Comparison of ENCODE assay signal across 8 cellular contexts in the genomic region with DNA sequence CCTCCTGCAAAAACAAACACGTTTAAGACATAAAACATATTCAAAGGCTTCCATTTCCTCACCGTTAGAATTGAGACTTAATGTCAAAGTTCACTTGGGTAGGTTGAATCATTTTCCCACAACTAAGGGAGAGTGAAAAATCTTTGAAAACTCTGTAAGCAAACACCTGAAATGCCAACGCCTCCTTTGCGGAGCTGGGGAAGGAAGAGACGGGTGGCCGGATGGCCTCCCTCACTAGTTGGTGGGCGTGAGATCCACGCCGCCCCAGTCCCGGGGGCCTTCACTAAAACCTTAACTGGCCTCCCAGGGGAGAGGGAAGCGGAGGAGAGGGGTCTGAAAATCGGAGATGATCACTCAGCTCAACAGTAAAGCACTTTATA. TPM values are rescaled to one million over a fixed set of nuclear protein-coding genes. Genes with fewer than 3 reads are reported as not detected.
A peak's percentile ranks its signal among the peaks of the same experiment; 100 is the strongest.
DNase-seq lines count a peak whose midpoint lies in the region; ATAC-seq and TF ChIP-seq lines count a peak whose summit lies in the region.

No MANE protein-coding gene starts in this region.

- peaks cover 59% of the 10 kb centered on the region for H3K4me1 Mint-ChIP-seq in activated naive CD8-positive, alpha-beta T cell treated with anti-CD3 and anti-CD28 coated beads, Interleukin-2, amount 50 U/mL, for 24 hours
- peaks cover 27 to 28% of the 10 kb centered on the region in 2 donors for H3K4me1 Mint-ChIP-seq in immature natural killer cell

- in situ Hi-C loops in Panc1 (cut with HindIII; ENCODE audit: low pct_unique_long_range_greater_than_20kb, low sequenced_read_pairs): no loop called here

- no peak for TF ChIP-seq CTCF in cardiac muscle cell (IDR thresholded peaks at IDR 0.05; ENCODE audit: low read depth, low read length)
- no peak for TF ChIP-seq CTCF in Panc1 (IDR thresholded peaks at IDR 0.05)

- CTCF ChIA-PET in Panc1 (lab: Charles Lee): no interaction called here

- ATAC-seq in Panc1 (peak; percentile 29), HG02852 (IDR thresholded peaks at IDR 0.05; ENCODE audit: unreplicated experiment) (no peak)
- peak; percentile 30 for ATAC-seq in activated naive CD8-positive, alpha-beta T cell treated with anti-CD3 and anti-CD28 coated beads, Interleukin-2, amount 50 U/mL, for 24 hours

- H3K27ac Mint-ChIP-seq in activated naive CD8-positive, alpha-beta T cell treated with anti-CD3 and anti-CD28 coated beads, Interleukin-2, amount 50 U/mL, for 24 hours: peak overlapping the region; percentile 96
- peak overlapping the region; percentile 86 to 99 (median 97) for H3K27ac Mint-ChIP-seq in immature natural killer cell

- H3K9me3 Mint-ChIP-seq in activated naive CD8-positive, alpha-beta T cell treated with anti-CD3 and anti-CD28 coated beads, Interleukin-2, amount 50 U/mL, for 24 hours: no peaks in the 10 kb centered on the region
- H3K9me3 Mint-ChIP-seq in immature natural killer cell: no peaks in the 10 kb centered on the region

- H3K36me3 ChIP-seq in cardiac muscle cell: no peaks in the 10 kb centered on the region
- H3K36me3 ChIP-seq in Panc1 (ENCODE audit: control insufficient read depth, insufficient read depth, low read length): peaks cover 3% of the 10 kb centered on the region; the same call in 1 of the 2 replicates

- POLR2A ChIA-PET in Panc1 (lab: Charles Lee): interaction anchor here (0.6 kb wide), 1 partner anchor 16 kb away, joined by 3 read pairs; no protein-coding TSS in a partner anchor

- DNase-seq in cardiac muscle cell (ENCODE audit: low read depth in 1 of 2, low spot score in 1 of 2): peak in 1 of 2 donors; percentile 14
- no peak for DNase-seq in cardiac septum (ENCODE audit: low spot score)
- no peak for DNase-seq in Panc1 (ENCODE audit: low read depth, low spot score)
- peak; percentile 61 for DNase-seq in activated naive CD8-positive, alpha-beta T cell treated with anti-CD3 and anti-CD28 coated beads, Interleukin-2, amount 50 U/mL, for 24 hours
- peak in 2 of 3 donors; percentile 23 to 26 for DNase-seq in immature natural killer cell
- DNase-seq in stimulated activated CD4-positive, alpha-beta T cell treated with anti-CD3 and anti-CD28 coated beads, Interleukin-1b, Interleukin-23, amount 100 ng/mL, for 48 hours: peak; percentile 35
- no peak for DNase-seq in NCI-H2107 (lab: John Stamatoyannopoulos, UW)

- H3K27me3 Mint-ChIP-seq in activated naive CD8-positive, alpha-beta T cell treated with anti-CD3 and anti-CD28 coated beads, Interleukin-2, amount 50 U/mL, for 24 hours: no peaks in the 10 kb centered on the region
- H3K27me3 Mint-ChIP-seq in immature natural killer cell (ENCODE audit: low read depth in 3 of 3): peaks cover 3 to 4% (median 3%) of the 10 kb centered on the region in 3 donors

- BruUV-seq in Panc1 (replicated peaks; lab: Mats Ljungman, UMichigan): TSS peak; percentile 75

- peaks cover 21% of the 10 kb centered on the region for H3K36me3 Mint-ChIP-seq in activated naive CD8-positive, alpha-beta T cell treated with anti-CD3 and anti-CD28 coated beads, Interleukin-2, amount 50 U/mL, for 24 hours (ENCODE audit: low read depth)
- H3K36me3 Mint-ChIP-seq in immature natural killer cell: no peaks in the 10 kb centered on the region

- H3K27me3 ChIP-seq in cardiac muscle cell: no peaks in the 10 kb centered on the region
- no peaks in the 10 kb centered on the region for H3K27me3 ChIP-seq in Panc1 (ENCODE audit: control insufficient read depth, insufficient read depth, low read length)

- intact Hi-C loops in cardiac septum (cut with DNase I) (loop anchor here (1.0 kb wide), 1 partner anchor 11 kb away; the partner anchor contains the start of gene NMT1), Panc1 (cut with micrococcal nuclease; ENCODE audit: unreplicated experiment) (no loop called here)

- H3K4me1 ChIP-seq in cardiac muscle cell (ENCODE audit: low read depth) (peaks cover 4% of the 10 kb centered on the region), Panc1 (ENCODE audit: control insufficient read depth, insufficient read depth, low read length) (peaks cover 9% of the 10 kb centered on the region; the same call in 1 of the 2 replicates)

- H3K9me3 ChIP-seq in cardiac muscle cell (ENCODE audit: low read depth) (no peaks in the 10 kb centered on the region), Panc1 (ENCODE audit: control insufficient read depth, insufficient read depth, low read depth, low read length) (no peaks in the 10 kb centered on the region)

- H3K4me3 Mint-ChIP-seq in activated naive CD8-positive, alpha-beta T cell treated with anti-CD3 and anti-CD28 coated beads, Interleukin-2, amount 50 U/mL, for 24 hours: peak overlapping the region; percentile 91
- H3K4me3 Mint-ChIP-seq in immature natural killer cell: peak overlapping the region; percentile 85 to 93 (median 89)

- H3K4me3 ChIP-seq in cardiac muscle cell (peak overlapping the region; percentile 66), Panc1 (ENCODE audit: low read depth in 2 of 2, low read length in 2 of 2) (peak overlapping the region; percentile 73 to 90)

- H3K27ac ChIP-seq in cardiac muscle cell (peak overlapping the region; percentile 97), Panc1 (ENCODE audit: low read length) (peak overlapping the region; percentile 99)

RNA-seq across cellular contexts. Expression of gene DCAKD, which starts 0.8 kb away (rescaled TPM):
- total RNA-seq in cardiac muscle cell (113 and 141 TPM in 2 replicates), cardiac septum (32.1 TPM), Panc1 (2021; ENCODE audit: unreplicated experiment) (24.3 TPM)
- polyA plus RNA-seq in cardiac muscle cell (60.6 and 66.0 TPM in 2 replicates), immature natural killer cell (10 to 100 TPM in 1 of 3 donors, 1 to 10 TPM in 2; 8.3 to 22.9 (median 9.3) TPM)
- 31.4 TPM for polyA plus RNA-seq in Panc1 (2012; ENCODE audit: insufficient read length)

RNA-seq across cellular contexts. Expression of gene NMT1, which starts 10.4 kb away (rescaled TPM):
- 83.1 and 113 TPM in 2 replicates for total RNA-seq in cardiac muscle cell
- polyA plus RNA-seq in cardiac muscle cell: 85.2 and 92.9 TPM in 2 replicates
- total RNA-seq in cardiac septum: 74.8 TPM
- 105 TPM for total RNA-seq in Panc1 (2021; ENCODE audit: unreplicated experiment)
- 141 TPM for polyA plus RNA-seq in Panc1 (2012; ENCODE audit: insufficient read length)
- 10 to 100 TPM; 53.8 to 74.1 (median 69.9) TPM for polyA plus RNA-seq in immature natural killer cell

Comparison
In these comparisons a context has a peak if more than half of its experiments do, and no peak if none do; other contexts are left out.
1. DNase-seq: peak in activated naive CD8-positive, alpha-beta T cell treated with anti-CD3 and anti-CD28 coated beads, Interleukin-2, amount 50 U/mL, for 24 hours (single experiment), immature natural killer cell (2 of 3) and stimulated activated CD4-positive, alpha-beta T cell treated with anti-CD3 and anti-CD28 coated beads, Interleukin-1b, Interleukin-23, amount 100 ng/mL, for 48 hours (single experiment); none in cardiac septum (single experiment), Panc1 (single experiment) and NCI-H2107 (single experiment).